In genomic region chr10:48330269-48330668, GRCh38 we compare ENCODE assay signal across 25 cellular contexts. TPM values are rescaled to one million over a fixed set of nuclear protein-coding genes. Genes with fewer than 3 reads are reported as not detected.
DNase-seq lines count a peak whose midpoint lies in the region; ATAC-seq, FAIRE-seq and TF ChIP-seq lines count a peak whose summit lies in the region.
"Had no signal": no experiment of that assay in that cellular context is flagged by ENCODE, and none has a peak within 500 bp of the region (broad histone marks: within the 10 kb centered on the region; RNA-seq: fewer than 3 reads in every experiment).

No MANE protein-coding gene starts in this region.

- RAD21 ChIA-PET in GM12878 (lab: Charles Lee; ENCODE audit: unreplicated experiment), result interaction anchor here (1.3 kb wide), 1 partner anchor 9 kb away, joined by 4 read pairs; no protein-coding TSS in a partner anchor

- POLR2A ChIA-PET in GM12878 (lab: Charles Lee), result no interaction called here

- in situ Hi-C loops in GM12878 (cut with MboI) (no loop called here), GM13977 (cut with MboI; ENCODE audit: low pct_unique_long_range_greater_than_20kb, low sequenced_read_pairs, unreplicated experiment) (no loop called here)

- no peak for FAIRE-seq in GM12878 (lab: Jason Lieb, UNC)
- FAIRE-seq: colon had no signal

- H3K4me3 ChIP-seq in AG09309 (ENCODE audit: control insufficient read depth, low read depth, low read length) (no peak overlapping the region), DND-41 (ENCODE audit: low read depth in 1 of 2, low read length in 2 of 2) (no peak overlapping the region), GM12878 (no peak overlapping the region), foreskin fibroblast (ENCODE audit: low read depth in 1 of 2, low read length in 2 of 2) (no peak overlapping the region)
- H3K4me3 ChIP-seq: hepatocyte, sigmoid colon had no signal

- H3K4me1 ChIP-seq in DND-41 (ENCODE audit: insufficient read depth, low read length), result peaks cover 28% of the 10 kb centered on the region
- H3K4me1 ChIP-seq in GM12878 (ENCODE audit: control insufficient read depth, insufficient read depth, low read length), result no peaks in the 10 kb centered on the region

- H2AFZ ChIP-seq in DND-41 (ENCODE audit: low read depth, low read length), result no peak overlapping the region
- no peak overlapping the region for H2AFZ ChIP-seq in GM12878 (ENCODE audit: control insufficient read depth, low read depth, low read length)
- H2AFZ ChIP-seq: hepatocyte had no signal

- intact Hi-C loops in GM12878 (cut with micrococcal nuclease; ENCODE audit: unreplicated experiment), result no loop called here

- DNase-seq in AG09309 (ENCODE audit: low read depth) (peak; percentile 2), DND-41 (peak; percentile 38), GM12878 (ENCODE audit: low read depth, low spot score) (no peak), foreskin fibroblast (peak; percentile 16 to 28), islet precursor cell (no peak), GM13977 (ENCODE audit: low spot score) (no peak), NCI-H2107 (lab: John Stamatoyannopoulos, UW) (no peak)
- DNase-seq: activated naive CD4-positive, alpha-beta T cell treated with anti-CD3 and anti-CD28 coated beads, Interleukin-2, amount 50 U/mL, for 16 hours; activated T-cell treated with anti-CD3 and anti-CD28 coated beads, Interleukin-2, amount 50 U/mL, for 72 hours; AML-193; HFFc6; immature natural killer cell; NCI-H1092 treated with DMSO at 0.1 percent for 48 hours; NCI-H2029 treated with DMSO at 0.1 percent for 48 hours; SIG-M5; sigmoid colon had no signal

- H3K9ac ChIP-seq in DND-41 (ENCODE audit: low read depth, low read length) (no peak overlapping the region), GM12878 (ENCODE audit: control insufficient read depth, insufficient read depth, low read length) (no peak overlapping the region)
- H3K9ac ChIP-seq: KMS-11 had no signal

- H3K36me3 ChIP-seq in DND-41 (ENCODE audit: insufficient read depth, low read length) (peaks cover 29% of the 10 kb centered on the region), GM12878 (ENCODE audit: control insufficient read depth in 2 of 2, insufficient read depth in 2 of 2, low read length in 1 of 2) (peaks cover 0 to 1% of the 10 kb centered on the region in 2 experiments; a peak in 1 of 4 replicates)
- H3K36me3 ChIP-seq: sigmoid colon had no signal

- SMC1A ChIA-PET in GM12878 (lab: Charles Lee; ENCODE audit: uncharacterized antibody, unreplicated experiment), result no interaction called here

- no peak for TF ChIP-seq EP300 in GM12878 (IDR thresholded peaks at IDR 0.05; ENCODE audit: borderline replicate concordance in 1 of 2, control insufficient read depth in 1 of 2, low read depth in 2 of 2, low read length in 2 of 2)

- H4K20me1 ChIP-seq in DND-41 (ENCODE audit: insufficient read depth, low read length) (peaks cover 63% of the 10 kb centered on the region), GM12878 (ENCODE audit: control insufficient read depth, insufficient read depth) (no peaks in the 10 kb centered on the region)

- no peak for TF ChIP-seq RAD21 in GM12878 (IDR thresholded peaks at IDR 0.05; ENCODE audit: insufficient read depth, low read depth, low read length)

- no TSS peak for BruUV-seq in GM12878 (replicated peaks; lab: Mats Ljungman, UMichigan)

- WGBS in GM12878 (ENCODE audit: insufficient coverage, insufficient replicate concordance, low lambda C conversion rate, missing lambda C conversion rate), result 100% methylated on average over 3 of the region's 3 CpGs

- TF ChIP-seq CTCF in AG09309 (IDR thresholded peaks at IDR 0.05; ENCODE audit: control insufficient read depth, insufficient read depth, low read depth, low read length, missing control alignments), result no peak
- TF ChIP-seq CTCF in DND-41 (IDR thresholded peaks at IDR 0.05; ENCODE audit: borderline replicate concordance, extremely low read depth, low read length, poor library complexity, severe bottlenecking), result no peak
- no peak for TF ChIP-seq CTCF in GM12878 (IDR thresholded peaks at IDR 0.05 in 2 of 3, conservative IDR thresholded peaks at IDR 0.05 in 1 of 3; ENCODE audit: control insufficient read depth in 2 of 3, extremely low read depth in 1 of 3, insufficient read depth in 1 of 3, low read depth in 3 of 3, low read length in 3 of 3)
- no peak for TF ChIP-seq CTCF in foreskin fibroblast (IDR thresholded peaks at IDR 0.05; ENCODE audit: low read depth, low read length)
- TF ChIP-seq CTCF in GM13977 (IDR thresholded peaks at IDR 0.05; ENCODE audit: extremely low read depth, insufficient read depth, missing control alignments), result no peak

- no peaks in the 10 kb centered on the region for H3K27me3 ChIP-seq in DND-41 (ENCODE audit: insufficient read depth, low read length, poor library complexity)
- H3K27me3 ChIP-seq in GM12878 (replicated peaks in 1 of 2; ENCODE audit: control insufficient read depth in 2 of 2, insufficient read depth in 2 of 2, low read length in 1 of 2), result no peaks in the 10 kb centered on the region
- H3K27me3 ChIP-seq: hepatocyte, sigmoid colon had no signal

- H3K27ac ChIP-seq in DND-41 (ENCODE audit: low read length) (no peak overlapping the region), GM12878 (ENCODE audit: control insufficient read depth, insufficient read depth) (no peak overlapping the region)
- H3K27ac ChIP-seq: hepatocyte, KMS-11, sigmoid colon had no signal

- H3K79me2 ChIP-seq in DND-41 (ENCODE audit: insufficient read depth, low read length) (peaks cover 98% of the 10 kb centered on the region), GM12878 (ENCODE audit: control insufficient read depth, insufficient read depth, low read length) (no peaks in the 10 kb centered on the region; the same call in none of the 2 replicates)

- TF ChIP-seq POLR2A in GM12878 (IDR thresholded peaks at IDR 0.05; ENCODE audit: low read depth, low read length), result no peak

- CTCF ChIA-PET in GM12878 (lab: Yijun Ruan, JAX), result interaction anchor here (1.5 to 1.7 kb wide), 2 partner anchors 13 to 31 kb away, joined by 3 to 5 read pairs; no protein-coding TSS in a partner anchor

- ATAC-seq in DND-41 (ENCODE audit: insufficient read depth, low read depth) (peak; percentile 89), GM12878 (peak; percentile 15; the same call in 1 of the 3 replicates)
- ATAC-seq: activated T-cell treated with anti-CD3 and anti-CD28 coated beads, Interleukin-2, amount 50 U/mL, for 72 hours had no signal

- H3K9me3 ChIP-seq in DND-41 (ENCODE audit: insufficient read depth, low read length, severe bottlenecking), result no peaks in the 10 kb centered on the region
- peaks cover 9% of the 10 kb centered on the region; the same call in 2 of the 3 replicates for H3K9me3 ChIP-seq in GM12878 (replicated peaks; ENCODE audit: control insufficient read depth, insufficient read depth, low read length)
- H3K9me3 ChIP-seq: sigmoid colon had no signal

- H3K4me2 ChIP-seq in DND-41 (ENCODE audit: insufficient read depth, low read length) (no peak overlapping the region), GM12878 (ENCODE audit: control insufficient read depth, insufficient read depth) (no peak overlapping the region)
- H3K4me2 ChIP-seq: hepatocyte, KMS-11 had no signal

TF ChIP-seq in GM12878, 131 proteins besides CTCF, POLR2A, EP300 and RAD21:
- TF ChIP-seq IKZF1 (conservative IDR thresholded peaks at IDR 0.05) (no peak), ZNF217 (IDR thresholded peaks at IDR 0.05) (no peak)
TF ChIP-seq in GM12878: peak in this region for 0.

RNA-seq across cellular contexts. Expression of gene MAPK8, which starts 23.8 kb away (rescaled TPM):
- 283 and 289 TPM in 2 replicates for total RNA-seq in GM12878 (2013; cell fraction: nucleolus; rRNA removed)
- total RNA-seq in GM12878 (2014; rRNA removed), result 38.4 and 45.6 TPM in 2 replicates
- total RNA-seq in GM12878 (2014; rRNA removed; fragmentation: Illumina TruSeq; extraction: Trizol), result 45.1 and 46.3 TPM in 2 replicates
- total RNA-seq in GM12878 (2021), result 44.5 and 49.4 TPM in 2 replicates
- 5.9 TPM for polyA plus RNA-seq in GM12878 (2011; ENCODE audit: low read depth)
- 102 and 143 TPM in 2 replicates for polyA plus RNA-seq in GM12878 (2011; rRNA removed)
- 41.0 and 52.2 TPM in 2 replicates for polyA plus RNA-seq in GM12878 (2011; cell fraction: cytosol; rRNA removed)
- polyA plus RNA-seq in GM12878 (2011; cell fraction: nucleus; rRNA removed), result 58.2 and 63.3 TPM in 2 replicates
- polyA plus RNA-seq in GM12878 (2012), result 20.4 and 27.9 TPM in 2 replicates
- polyA plus RNA-seq in GM12878 (2014; fragmentation: Illumina TruSeq; extraction: Trizol), result 61.4 and 74.0 TPM in 2 replicates
- 1 to 10 TPM; 3.9 to 4.3 TPM for polyA plus RNA-seq in GM12878 (2014; fragmentation: Nextera tagmentation; extraction: Ambion mirVana)
- 32.7 and 39.8 TPM in 2 replicates for polyA plus RNA-seq in GM12878 (2014; rRNA removed)
- polyA plus RNA-seq in GM12878 (2016; fragmentation: Nextera tagmentation; extraction: Ambion mirVana), result 10 to 100 TPM; 38.2 to 40.3 TPM
- polyA minus RNA-seq in GM12878 (2011; rRNA and poly(A)+ RNA removed), result 47.9 and 72.2 TPM in 2 replicates
- 23.1 and 25.4 TPM in 2 replicates for polyA minus RNA-seq in GM12878 (2011; cell fraction: cytosol; rRNA and poly(A)+ RNA removed)
- polyA minus RNA-seq in GM12878 (2011; cell fraction: nucleus; rRNA and poly(A)+ RNA removed), result 51.7 and 64.1 TPM in 2 replicates

RNA-seq across cellular contexts. Expression of gene FRMPD2, which starts 55.8 kb away (rescaled TPM):
- total RNA-seq in GM12878 (2013; cell fraction: nucleolus; rRNA removed), result 83.6 and 99.6 TPM in 2 replicates
- total RNA-seq in GM12878 (2014; rRNA removed), result 1.3 and 2.3 TPM in 2 replicates
- total RNA-seq in GM12878 (2014; rRNA removed; fragmentation: Illumina TruSeq; extraction: Trizol), result 0.88 and 1.2 TPM in 2 replicates
- 1.4 and 2.1 TPM in 2 replicates for total RNA-seq in GM12878 (2021)
- 0.21 TPM for polyA plus RNA-seq in GM12878 (2011; ENCODE audit: low read depth)
- 3.2 and 5.7 TPM in 2 replicates for polyA plus RNA-seq in GM12878 (2011; rRNA removed)
- 3.7 and 4.0 TPM in 2 replicates for polyA plus RNA-seq in GM12878 (2011; cell fraction: cytosol; rRNA removed)
- 12.6 and 17.6 TPM in 2 replicates for polyA plus RNA-seq in GM12878 (2011; cell fraction: nucleus; rRNA removed)
- 0.64 and 1.5 TPM in 2 replicates for polyA plus RNA-seq in GM12878 (2012)
- polyA plus RNA-seq in GM12878 (2014; fragmentation: Illumina TruSeq; extraction: Trizol), result 0.60 and 0.76 TPM in 2 replicates
- 1 to 10 TPM in 1 of 2 experiments, under 1 TPM in 1; 0.38 to 1.2 TPM for polyA plus RNA-seq in GM12878 (2014; fragmentation: Nextera tagmentation; extraction: Ambion mirVana)
- polyA plus RNA-seq in GM12878 (2014; rRNA removed), result 1.2 and 1.4 TPM in 2 replicates
- polyA plus RNA-seq in GM12878 (2016; fragmentation: Nextera tagmentation; extraction: Ambion mirVana), result 1 to 10 TPM; 1.4 to 1.6 TPM
- 6.7 and 11.3 TPM in 2 replicates for polyA minus RNA-seq in GM12878 (2011; rRNA and poly(A)+ RNA removed)
- polyA minus RNA-seq in GM12878 (2011; cell fraction: cytosol; rRNA and poly(A)+ RNA removed), result 0.94 and 1.3 TPM in 2 replicates
- polyA minus RNA-seq in GM12878 (2011; cell fraction: nucleus; rRNA and poly(A)+ RNA removed), result 12.0 and 23.8 TPM in 2 replicates
- total RNA-seq: activated CD8-positive, alpha-beta memory T cell treated with anti-CD3 and anti-CD28 coated beads for 36 hours; activated T-cell treated with anti-CD3 and anti-CD28 coated beads, Interleukin-2, amount 50 U/mL, for 72 hours; Daoy; HFFc6; HT1080; mononuclear cell; NCI-H460; sigmoid colon had no signal
- polyA plus RNA-seq: immature natural killer cell, liver had no signal

Comparison
In these comparisons a context has a peak if more than half of its experiments do, and no peak if none do; other contexts are left out.
1. DNase-seq: peak in AG09309 (single experiment), DND-41 (single experiment) and foreskin fibroblast (2 of 2); none in GM12878 (single experiment), islet precursor cell (single experiment), GM13977 (single experiment) and NCI-H2107 (single experiment).